In genomic region chr12:125983094-125983783, GRCh38 we compare ENCODE assay signal across 8 cellular contexts.
A peak's percentile ranks its signal among the peaks of the same experiment; 100 is the strongest.
DNase-seq lines count a peak whose midpoint lies in the region; ATAC-seq and TF ChIP-seq lines count a peak whose summit lies in the region.

No MANE protein-coding gene starts in this region.

- H3K36me3 Mint-ChIP-seq in glutamatergic neuron (ENCODE audit: unreplicated experiment): peaks cover 12% of the 10 kb centered on the region

- peak overlapping the region; percentile 76 for H3K27ac Mint-ChIP-seq in glutamatergic neuron (ENCODE audit: unreplicated experiment)

- H3K36me3 ChIP-seq in ES-I3 (ENCODE audit: insufficient read depth, low read length) (no peaks in the 10 kb centered on the region), PC-9 (ENCODE audit: low read depth) (no peaks in the 10 kb centered on the region)

- peak overlapping the region; percentile 83 for H2AFZ ChIP-seq in PC-9

- CTCF ChIA-PET in PC-9 (lab: Charles Lee): interaction anchor here (0.6 kb wide), 2 partner anchors 22 to 657 kb away, joined by 3 to 7 read pairs; no protein-coding TSS in a partner anchor

- TF ChIP-seq CTCF in PC-9 (conservative IDR thresholded peaks at IDR 0.05) (no peak), glutamatergic neuron (IDR thresholded peaks at IDR 0.05; ENCODE audit: partially characterized antibody, unreplicated experiment) (no peak)

- peak overlapping the region; percentile 74 for H3K9ac ChIP-seq in ES-I3 (ENCODE audit: low read depth, low read length)

- H3K4me1 Mint-ChIP-seq in glutamatergic neuron (ENCODE audit: low read depth, unreplicated experiment): no peaks in the 10 kb centered on the region

- no peaks in the 10 kb centered on the region for H3K27me3 ChIP-seq in PC-9 (ENCODE audit: insufficient read depth, low read depth)

- H3K4me3 Mint-ChIP-seq in glutamatergic neuron (ENCODE audit: unreplicated experiment): peak overlapping the region; percentile 79

- DNase-seq in PC-9: peak; percentile 72 to 85
- peak; percentile 74 for DNase-seq in glutamatergic neuron
- DNase-seq in non-pigmented ciliary epithelial cell (ENCODE audit: low read depth): peak; percentile 26
- DNase-seq in DMS79 treated with DMSO at 0.1 percent for 48 hours (lab: John Stamatoyannopoulos, UW): no peak

- intact Hi-C loops in PC-9 (cut with micrococcal nuclease; ENCODE audit: unreplicated experiment): loop anchor here (1.0 kb wide), 2 partner anchors 68 to 789 kb away; no protein-coding TSS in a partner anchor

- peak overlapping the region; percentile 79 for H3K4me2 ChIP-seq in PC-9

- peaks cover 5% of the 10 kb centered on the region; the same call in 1 of the 2 replicates for H3F3A ChIP-seq in PC-9 (ENCODE audit: insufficient read depth, low read depth)

- H3K9me3 Mint-ChIP-seq in glutamatergic neuron (ENCODE audit: unreplicated experiment): peaks cover 2% of the 10 kb centered on the region

- peaks cover 3% of the 10 kb centered on the region for H3K27me3 Mint-ChIP-seq in glutamatergic neuron (ENCODE audit: unreplicated experiment)

- no peaks in the 10 kb centered on the region for H3K79me2 ChIP-seq in PC-9 (ENCODE audit: low read depth)

- H3K9me2 ChIP-seq in PC-9 (ENCODE audit: insufficient read depth): no peaks in the 10 kb centered on the region; the same call in 1 of the 2 replicates

- H3K9me3 ChIP-seq in ES-I3 (ENCODE audit: control insufficient read depth, insufficient read depth, low read length) (no peaks in the 10 kb centered on the region), PC-9 (ENCODE audit: insufficient read depth, low read depth) (no peaks in the 10 kb centered on the region)

- H3K4me1 ChIP-seq in ES-I3 (ENCODE audit: insufficient read depth, low read length) (no peaks in the 10 kb centered on the region), PC-9 (replicated peaks; ENCODE audit: insufficient read depth) (0 out of 2 replicates have a peak, but pooled peaks cover 8% of the 10 kb centered on the region)

- no TSS peak for BruUV-seq in PC-9 (replicated peaks; lab: Mats Ljungman, UMichigan)

- H3K4me3 ChIP-seq in PC-9: peak overlapping the region; percentile 64

- POLR2A ChIA-PET in PC-9 (lab: Charles Lee; ENCODE audit: unreplicated experiment): no interaction called here

- peak overlapping the region; percentile 63 for H3K27ac ChIP-seq in PC-9

- ATAC-seq in GM19023 (IDR thresholded peaks at IDR 0.05; ENCODE audit: unreplicated experiment) (no peak), HG02571 (IDR thresholded peaks at IDR 0.05; ENCODE audit: unreplicated experiment) (no peak), GM18873 (IDR thresholded peaks at IDR 0.05; ENCODE audit: low FRiP score, unreplicated experiment) (no peak)

- H4K20me1 ChIP-seq in PC-9 (ENCODE audit: insufficient read depth): no peaks in the 10 kb centered on the region
